In genomic region chr1:228782662-228783414, GRCh38 we compare ENCODE assay signal across 12 cellular contexts. TPM values are rescaled to one million over a fixed set of nuclear protein-coding genes. Genes with fewer than 3 reads are reported as not detected.
DNase-seq lines count a peak whose midpoint lies in the region; ATAC-seq lines count a peak whose summit lies in the region.
"Had no signal": no experiment of that assay in that cellular context is flagged by ENCODE, and none has a peak within 500 bp of the region (broad histone marks: within the 10 kb centered on the region; RNA-seq: fewer than 3 reads in every experiment).

No MANE protein-coding gene starts in this region.

- H3K4ac ChIP-seq in trophoblast cell (ENCODE audit: low read depth, low read length), result no peak overlapping the region

- no peaks in the 10 kb centered on the region for H3K9me3 Mint-ChIP-seq in activated T-cell treated with anti-CD3 and anti-CD28 coated beads, Interleukin-2, amount 50 U/mL, for 72 hours
- H3K9me3 Mint-ChIP-seq: activated T-helper 2 cell treated with anti-CD3 and anti-CD28 coated beads, Interferon-gamma antibody, Interleukin-2, Interleukin-4, amounts not matched to agents 10 μg/mL and 5 μg/mL and 100 μg/mL, durations not matched to agents 14 hours and 24 hours and 36 hours had no signal

- peaks cover 28 to 30% of the 10 kb centered on the region in 2 donors for H3K4me1 ChIP-seq in duodenal mucosa (ENCODE audit: control insufficient read depth in 1 of 2, insufficient read depth in 2 of 2, low read length in 2 of 2)
- peaks cover 7 to 8% of the 10 kb centered on the region in 2 experiments for H3K4me1 ChIP-seq in trophoblast cell (ENCODE audit: control insufficient read depth in 1 of 2, insufficient read depth in 2 of 2, low read length in 2 of 2)

- WGBS in trophoblast cell (ENCODE audit: extremely low coverage, insufficient coverage, insufficient read length), result 100% methylated on average over 1 of the region's 5 CpGs

- H3K27me3 ChIP-seq in duodenal mucosa (ENCODE audit: control insufficient read depth in 1 of 2, insufficient read depth in 2 of 2, low read length in 2 of 2), result no peaks in the 10 kb centered on the region
- no peaks in the 10 kb centered on the region for H3K27me3 ChIP-seq in trophoblast cell (ENCODE audit: insufficient read depth, low read length)

- no peak overlapping the region for H2AFZ ChIP-seq in trophoblast cell (ENCODE audit: insufficient read depth, low read length, poor library complexity)

- H3K18ac ChIP-seq in trophoblast cell (ENCODE audit: low read length), result no peak overlapping the region

- H2BK12ac ChIP-seq in trophoblast cell (ENCODE audit: low read length), result no peak overlapping the region

- no peak overlapping the region for H4K8ac ChIP-seq in trophoblast cell (ENCODE audit: low read depth, low read length)

- no peaks in the 10 kb centered on the region for H3K4me1 Mint-ChIP-seq in activated T-cell treated with anti-CD3 and anti-CD28 coated beads, Interleukin-2, amount 50 U/mL, for 72 hours (ENCODE audit: low read depth)

- H4K91ac ChIP-seq in trophoblast cell (ENCODE audit: low read depth, low read length), result peak overlapping the region; percentile 36

- peak; percentile 75 for DNase-seq in DMS53 (lab: John Stamatoyannopoulos, UW)
- peak; percentile 2 for DNase-seq in LHCN-M2 (ENCODE audit: low read depth)
- DNase-seq in trophoblast cell, result peak; percentile 56 to 78
- no peak for DNase-seq in activated T-cell treated with anti-CD3 and anti-CD28 coated beads, Interleukin-2, amount 50 U/mL, for 72 hours
- no peak for DNase-seq in NCI-H2081 (lab: John Stamatoyannopoulos, UW)
- DNase-seq in effector CD4-positive, alpha-beta T cell, result no peak
- no peak for DNase-seq in activated naive CD4-positive, alpha-beta T cell treated with Interleukin-2 at 50 U/mL for 16 hours
- DNase-seq: DND-41, glutamatergic neuron, Right ventricle myocardium superior had no signal

- no peak for ATAC-seq in activated T-cell treated with anti-CD3 and anti-CD28 coated beads, Interleukin-2, amount 50 U/mL, for 72 hours (replicated peaks in 1 of 2)

- no peak overlapping the region for H3K4me3 Mint-ChIP-seq in activated T-cell treated with anti-CD3 and anti-CD28 coated beads, Interleukin-2, amount 50 U/mL, for 72 hours

- no peak overlapping the region for H3K27ac Mint-ChIP-seq in activated T-cell treated with anti-CD3 and anti-CD28 coated beads, Interleukin-2, amount 50 U/mL, for 72 hours
- H3K27ac Mint-ChIP-seq: activated T-helper 2 cell treated with anti-CD3 and anti-CD28 coated beads, Interferon-gamma antibody, Interleukin-2, Interleukin-4, amounts not matched to agents 10 μg/mL and 5 μg/mL and 100 μg/mL, durations not matched to agents 14 hours and 24 hours and 36 hours had no signal

- no peak overlapping the region for H3K14ac ChIP-seq in trophoblast cell (ENCODE audit: low read length)

- H3K9me3 ChIP-seq in duodenal mucosa (ENCODE audit: control insufficient read depth in 1 of 2, low read length in 2 of 2) (no peaks in the 10 kb centered on the region), trophoblast cell (ENCODE audit: insufficient read depth, low read depth, low read length) (peaks cover 8% of the 10 kb centered on the region)

- H3K27ac ChIP-seq in duodenal mucosa (ENCODE audit: low read depth, low read length) (peak overlapping the region; percentile 22), trophoblast cell (ENCODE audit: low read depth, low read length) (no peak overlapping the region)

- H2BK120ac ChIP-seq in trophoblast cell (ENCODE audit: insufficient read depth, low read length, poor library complexity), result no peak overlapping the region

- H3K79me2 ChIP-seq in trophoblast cell (ENCODE audit: control insufficient read depth, insufficient read depth, low read length, poor library complexity), result no peaks in the 10 kb centered on the region

- H2BK5ac ChIP-seq in trophoblast cell (ENCODE audit: low read depth, low read length, poor library complexity), result no peak overlapping the region

- no peaks in the 10 kb centered on the region for H3K36me3 ChIP-seq in duodenal mucosa (ENCODE audit: control insufficient read depth in 1 of 2, insufficient read depth in 2 of 2, low read length in 2 of 2)
- no peaks in the 10 kb centered on the region for H3K36me3 ChIP-seq in trophoblast cell (ENCODE audit: control insufficient read depth in 1 of 2, insufficient read depth in 2 of 2, low read length in 2 of 2)

- H3K27me3 Mint-ChIP-seq in activated T-cell treated with anti-CD3 and anti-CD28 coated beads, Interleukin-2, amount 50 U/mL, for 72 hours (ENCODE audit: low read depth), result peaks cover 2% of the 10 kb centered on the region

- H2AK5ac ChIP-seq in trophoblast cell (ENCODE audit: low read length), result no peak overlapping the region

- H3K79me1 ChIP-seq in trophoblast cell (ENCODE audit: low read length), result peaks cover 2% of the 10 kb centered on the region

- H3K4me2 ChIP-seq in trophoblast cell (ENCODE audit: low read length), result no peak overlapping the region

- H3K9ac ChIP-seq in duodenal mucosa (ENCODE audit: low read depth in 1 of 2, low read length in 2 of 2) (peak overlapping the region in 1 of 2 donors; percentile 49), trophoblast cell (ENCODE audit: low read length) (no peak overlapping the region)

- H3K4me3 ChIP-seq in duodenal mucosa (ENCODE audit: low read depth in 1 of 2, low read length in 2 of 2) (peak overlapping the region; percentile 13 to 26), trophoblast cell (ENCODE audit: low read depth, low read length) (no peak overlapping the region)

- H3K36me3 Mint-ChIP-seq in activated T-cell treated with anti-CD3 and anti-CD28 coated beads, Interleukin-2, amount 50 U/mL, for 72 hours (ENCODE audit: insufficient read depth in 2 of 2), result no peaks in the 10 kb centered on the region

- no peak overlapping the region for H4K12ac ChIP-seq in trophoblast cell (ENCODE audit: low read depth, low read length)

- H3K23ac ChIP-seq in trophoblast cell (ENCODE audit: low read length), result peak overlapping the region; percentile 77

RNA-seq across cellular contexts. Expression of gene RHOU, which starts 47.6 kb away (rescaled TPM):
- total RNA-seq in LHCN-M2 (2014; rRNA removed), result 0.58 and 0.86 TPM in 2 replicates
- polyA plus RNA-seq in LHCN-M2 (2012), result 0.18 TPM
- polyA plus RNA-seq in trophoblast cell (2013), result 150 and 156 TPM in 2 replicates
- under 1 TPM; 0.70 to 0.88 TPM for total RNA-seq in activated T-cell treated with anti-CD3 and anti-CD28 coated beads, Interleukin-2, amount 50 U/mL, for 72 hours

Comparison
In these comparisons a context has a peak if more than half of its experiments do, and no peak if none do; other contexts are left out.
1. DNase-seq: peak in DMS53 (single experiment), LHCN-M2 (single experiment) and trophoblast cell (2 of 2); none in activated T-cell treated with anti-CD3 and anti-CD28 coated beads, Interleukin-2, amount 50 U/mL, for 72 hours (0 of 2), NCI-H2081 (0 of 2), effector CD4-positive, alpha-beta T cell (single experiment) and activated naive CD4-positive, alpha-beta T cell treated with Interleukin-2 at 50 U/mL for 16 hours (single experiment).